In the genomic region with DNA sequence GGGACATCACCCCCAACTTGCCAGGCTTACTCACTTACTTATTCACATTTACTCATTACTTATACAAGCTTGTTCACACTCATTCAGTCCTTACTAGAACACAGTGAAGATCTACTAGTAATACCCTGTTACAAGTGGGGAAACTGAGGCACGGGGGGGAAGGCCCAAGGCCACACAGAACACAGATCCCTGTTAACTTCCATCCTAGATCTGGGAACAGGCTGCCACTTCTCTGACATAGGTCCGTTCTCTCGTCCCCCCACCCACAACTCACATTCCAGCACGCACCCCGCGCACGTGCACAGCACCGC, we compare ENCODE assay signal across 11 cellular contexts. TPM values are rescaled to one million over a fixed set of nuclear protein-coding genes. Genes with fewer than 3 reads are reported as not detected.
DNase-seq lines count a peak whose midpoint lies in the region; ATAC-seq and TF ChIP-seq lines count a peak whose summit lies in the region.
"Had no signal": no experiment of that assay in that cellular context is flagged by ENCODE, and none has a peak within 500 bp of the region (broad histone marks: within the 10 kb centered on the region; RNA-seq: fewer than 3 reads in every experiment).

No MANE protein-coding gene starts in this region.

- no peak overlapping the region for H3K27ac ChIP-seq in right cardiac atrium (ENCODE audit: low read length)
- H3K27ac ChIP-seq: cardiac muscle cell had no signal

- 5% methylated on average over 8 of the region's 8 CpGs for WGBS in right cardiac atrium

- H3K36me3 Mint-ChIP-seq in memory B cell, result no peaks in the 10 kb centered on the region

- H3K27ac Mint-ChIP-seq in memory B cell, result no peak overlapping the region

- intact Hi-C loops in right cardiac atrium (cut with DNase I) (loop anchor here in 3 of 4 donors (5.0 to 10.0 kb wide), 4 partner anchors 89 to 219 kb away; no protein-coding TSS in a partner anchor), left ventricle myocardium superior (cut with micrococcal nuclease) (no loop called here)

- in situ Hi-C loops in astrocyte of the spinal cord (cut with HindIII; ENCODE audit: low sequenced_read_pairs), result no loop called here

- no peak for TF ChIP-seq CTCF in astrocyte of the spinal cord (IDR thresholded peaks at IDR 0.05; ENCODE audit: low read depth, low read length)
- no peak for TF ChIP-seq CTCF in omental fat pad (IDR thresholded peaks at IDR 0.05)

- H3K4me3 Mint-ChIP-seq in memory B cell, result peak overlapping the region; percentile 67

- peaks cover 25% of the 10 kb centered on the region for H3K27me3 Mint-ChIP-seq in memory B cell

- H3K4me1 ChIP-seq in right cardiac atrium (ENCODE audit: control insufficient read depth, insufficient read depth, low read length), result no peaks in the 10 kb centered on the region

- ATAC-seq in right cardiac atrium (no peak), left ventricle myocardium superior (no peak), memory B cell (ENCODE audit: low read depth) (no peak), omental fat pad (ENCODE audit: low FRiP score) (no peak), HG02970 (IDR thresholded peaks at IDR 0.05; ENCODE audit: low FRiP score, unreplicated experiment) (no peak)

- peaks cover 19% of the 10 kb centered on the region for H3K4me1 Mint-ChIP-seq in memory B cell

- no peaks in the 10 kb centered on the region for H3K9me3 ChIP-seq in right cardiac atrium (ENCODE audit: control insufficient read depth, low read length)

- H3K4me3 ChIP-seq in right cardiac atrium (ENCODE audit: low read length) (peak overlapping the region; percentile 15), astrocyte of the spinal cord (ENCODE audit: low read depth, low read length) (peak overlapping the region; percentile 10)

- H3K27me3 ChIP-seq in right cardiac atrium (ENCODE audit: control insufficient read depth, insufficient read depth), result no peaks in the 10 kb centered on the region
- H3K27me3 ChIP-seq: cardiac muscle cell had no signal

- DNase-seq in right cardiac atrium (no peak), left ventricle myocardium superior (no peak), astrocyte of the spinal cord (ENCODE audit: low read depth, low spot score) (no peak), memory B cell (ENCODE audit: low spot score in 2 of 2) (no peak), T1000 (lab: John Stamatoyannopoulos, UW) (no peak), NCI-H526 (lab: John Stamatoyannopoulos, UW) (no peak), omental fat pad (ENCODE audit: low spot score) (no peak)

- H3K9me3 Mint-ChIP-seq in memory B cell, result no peaks in the 10 kb centered on the region

RNA-seq across cellular contexts. Expression of gene NRTN, which starts 1.5 kb away (rescaled TPM):
- total RNA-seq in right cardiac atrium (10 to 100 TPM; 31.6 to 57.1 (median 52.5) TPM), left ventricle myocardium superior (26.3 TPM), omental fat pad (not detected)
- polyA plus RNA-seq in right cardiac atrium, result 31.7 TPM
- total RNA-seq: RPMI7951 had no signal

RNA-seq across cellular contexts. Expression of gene DUS3L, which starts 12.4 kb away (rescaled TPM):
- total RNA-seq in right cardiac atrium (10 to 100 TPM; 16.0 to 27.3 (median 19.7) TPM), left ventricle myocardium superior (14.3 TPM), omental fat pad (100 to 1,000 TPM in 1 of 4 donors, 10 to 100 TPM in 3; 27.4 to 132 (median 30.4) TPM)
- polyA plus RNA-seq in right cardiac atrium, result 15.5 TPM

RNA-seq across cellular contexts. Expression of gene PRR22, which starts 18.9 kb away (rescaled TPM):
- total RNA-seq in right cardiac atrium (1 to 10 TPM in 2 of 4 donors, under 1 TPM in 2; 0.74 to 1.7 (median 1.2) TPM), left ventricle myocardium superior (0.84 TPM), omental fat pad (1 to 10 TPM in 1 of 4 donors, under 1 TPM in 3; 0.75 to 3.0 (median 0.81) TPM)
- 0.84 TPM for polyA plus RNA-seq in right cardiac atrium

RNA-seq across cellular contexts. Expression of gene FUT6, which starts 36.1 kb away (rescaled TPM):
- total RNA-seq in right cardiac atrium (not detected), left ventricle myocardium superior (not detected), omental fat pad (under 1 TPM in 1 of 4 donors, not detected in 3; 0.74 TPM)
- not detected for polyA plus RNA-seq in right cardiac atrium
- total RNA-seq: cardiac muscle cell, G401, RPMI7951 had no signal
- polyA plus RNA-seq: cardiac muscle cell had no signal

RNA-seq across cellular contexts. Expression of gene FUT3, which starts 47.9 kb away (rescaled TPM):
- total RNA-seq in right cardiac atrium (not detected), left ventricle myocardium superior (not detected), omental fat pad (not detected)
- not detected for polyA plus RNA-seq in right cardiac atrium
- total RNA-seq: G401, RPMI7951 had no signal
- polyA plus RNA-seq: cardiac muscle cell had no signal

Comparison
In these comparisons a context has a peak if more than half of its experiments do, and no peak if none do; other contexts are left out.
1. RNA of gene NRTN, which starts 1.5 kb away (total RNA-seq): 31.6 to 57.1 TPM in right cardiac atrium and 26.3 TPM in left ventricle myocardium superior (single experiment); not detected in omental fat pad; every median in the first group is over 10 times any median in the second.